ENCODE assay signal across 9 cellular contexts in genomic region chr22:33922268-33922667, GRCh38. TPM values are rescaled to one million over a fixed set of nuclear protein-coding genes. Genes with fewer than 3 reads are reported as not detected.
DNase-seq lines count a peak whose midpoint lies in the region; ATAC-seq, FAIRE-seq and TF ChIP-seq lines count a peak whose summit lies in the region.
"Had no signal": no experiment of that assay in that cellular context is flagged by ENCODE, and none has a peak within 500 bp of the region (broad histone marks: within the 10 kb centered on the region; RNA-seq: fewer than 3 reads in every experiment).

No MANE protein-coding gene starts in this region.

- FAIRE-seq in kidney (lab: Jason Lieb, UNC), result no peak
- FAIRE-seq: K562 had no signal

- peak overlapping the region; percentile 63 for H3K4me3 Mint-ChIP-seq in CD8-positive, alpha-beta T cell
- peak overlapping the region; percentile 89 to 99 (median 95) for H3K4me3 Mint-ChIP-seq in brain
- peak overlapping the region; percentile 59 for H3K4me3 Mint-ChIP-seq in stimulated activated effector memory CD8-positive, alpha-beta T cell treated with anti-CD3 and anti-CD28 coated beads, Interleukin-12 subunit alpha, Interleukin-12 subunit beta, amount 100 ng/mL, for 72 hours

- peak overlapping the region; percentile 52 for H3K4me3 ChIP-seq in CD8-positive, alpha-beta T cell (ENCODE audit: low read depth, low read length)
- peak overlapping the region; percentile 51 for H3K4me3 ChIP-seq in MG63
- H3K4me3 ChIP-seq in kidney (ENCODE audit: low read length in 2 of 2), result peak overlapping the region; percentile 66 to 68
- H3K4me3 ChIP-seq: K562 had no signal

- H3K9ac ChIP-seq in kidney (ENCODE audit: low read length in 2 of 2), result peak overlapping the region; percentile 47 to 63

- no peak for TF ChIP-seq CTCF in CD8-positive, alpha-beta T cell (IDR thresholded peaks at IDR 0.05)
- TF ChIP-seq CTCF in brain (conservative IDR thresholded peaks at IDR 0.05) (no peak), kidney (IDR thresholded peaks at IDR 0.05; ENCODE audit: borderline replicate concordance, extremely low read depth, insufficient read depth) (no peak)

- no peaks in the 10 kb centered on the region for H3K36me3 ChIP-seq in CD8-positive, alpha-beta T cell (ENCODE audit: insufficient read depth, low read length)
- H3K36me3 ChIP-seq in MG63 (no peaks in the 10 kb centered on the region), kidney (ENCODE audit: control insufficient read depth in 1 of 2, insufficient read depth in 2 of 2, low read length in 2 of 2) (no peaks in the 10 kb centered on the region)

- peak in 1 of 7 experiments; percentile 6 for DNase-seq in CD8-positive, alpha-beta T cell
- DNase-seq in MG63 (peak; percentile 7), kidney (no peak), NCI-H2107 treated with DMSO at 0.1 percent for 48 hours (lab: John Stamatoyannopoulos, UW; ENCODE audit: unreplicated experiment) (no peak)
- no peak for DNase-seq in stimulated activated effector memory CD8-positive, alpha-beta T cell treated with anti-CD3 and anti-CD28 coated beads, Interleukin-12 subunit alpha, Interleukin-12 subunit beta, amount 100 ng/mL, for 72 hours (ENCODE audit: low spot score in 2 of 2)

- no peaks in the 10 kb centered on the region for H3K9me3 Mint-ChIP-seq in CD8-positive, alpha-beta T cell
- H3K9me3 Mint-ChIP-seq in brain, result no peaks in the 10 kb centered on the region
- peaks cover 5% of the 10 kb centered on the region for H3K9me3 Mint-ChIP-seq in stimulated activated effector memory CD8-positive, alpha-beta T cell treated with anti-CD3 and anti-CD28 coated beads, Interleukin-12 subunit alpha, Interleukin-12 subunit beta, amount 100 ng/mL, for 72 hours

- H3K27me3 Mint-ChIP-seq in CD8-positive, alpha-beta T cell (ENCODE audit: low read depth), result peaks cover 61% of the 10 kb centered on the region
- peaks cover 16% of the 10 kb centered on the region for H3K27me3 Mint-ChIP-seq in brain

- ATAC-seq in CD8-positive, alpha-beta T cell, result no peak
- ATAC-seq in stimulated activated effector memory CD8-positive, alpha-beta T cell treated with anti-CD3 and anti-CD28 coated beads, Interleukin-12 subunit alpha, Interleukin-12 subunit beta, amount 100 ng/mL, for 72 hours, result no peak
- ATAC-seq in HG02870 (IDR thresholded peaks at IDR 0.05; ENCODE audit: unreplicated experiment), result no peak
- ATAC-seq in HG02678 (IDR thresholded peaks at IDR 0.05; ENCODE audit: unreplicated experiment), result no peak
- ATAC-seq: K562 had no signal

- POLR2A ChIA-PET in CD8-positive, alpha-beta T cell (lab: Charles Lee), result no interaction called here

- H3K4me1 Mint-ChIP-seq in CD8-positive, alpha-beta T cell (ENCODE audit: low read depth), result peaks cover 20% of the 10 kb centered on the region
- peaks cover 38% of the 10 kb centered on the region for H3K4me1 Mint-ChIP-seq in brain
- peaks cover 5% of the 10 kb centered on the region for H3K4me1 Mint-ChIP-seq in stimulated activated effector memory CD8-positive, alpha-beta T cell treated with anti-CD3 and anti-CD28 coated beads, Interleukin-12 subunit alpha, Interleukin-12 subunit beta, amount 100 ng/mL, for 72 hours

- no peaks in the 10 kb centered on the region for H3K36me3 Mint-ChIP-seq in CD8-positive, alpha-beta T cell
- no peaks in the 10 kb centered on the region for H3K36me3 Mint-ChIP-seq in brain
- H3K36me3 Mint-ChIP-seq in stimulated activated effector memory CD8-positive, alpha-beta T cell treated with anti-CD3 and anti-CD28 coated beads, Interleukin-12 subunit alpha, Interleukin-12 subunit beta, amount 100 ng/mL, for 72 hours, result no peaks in the 10 kb centered on the region

- H3K9me3 ChIP-seq in CD8-positive, alpha-beta T cell (ENCODE audit: low read length), result no peaks in the 10 kb centered on the region
- no peaks in the 10 kb centered on the region for H3K9me3 ChIP-seq in MG63
- no peaks in the 10 kb centered on the region for H3K9me3 ChIP-seq in kidney (ENCODE audit: control insufficient read depth in 1 of 2, low read length in 2 of 2)

- H3K27ac ChIP-seq in CD8-positive, alpha-beta T cell (ENCODE audit: low read depth, low read length), result no peak overlapping the region
- peak overlapping the region in 1 of 2 donors; percentile 36 for H3K27ac ChIP-seq in kidney (ENCODE audit: low read depth in 2 of 2, low read length in 2 of 2)

- CTCF ChIA-PET in CD8-positive, alpha-beta T cell (lab: Charles Lee), result interaction anchor here (1.2 kb wide), 1 partner anchor 10 kb away, joined by 3 read pairs; no protein-coding TSS in a partner anchor

- H3K27me3 ChIP-seq in CD8-positive, alpha-beta T cell (ENCODE audit: insufficient read depth, low read length), result peaks cover 3% of the 10 kb centered on the region
- H3K27me3 ChIP-seq in MG63, result peaks cover 13% of the 10 kb centered on the region

- H3K27ac Mint-ChIP-seq in CD8-positive, alpha-beta T cell, result no peak overlapping the region
- H3K27ac Mint-ChIP-seq in brain, result peak overlapping the region; percentile 72 to 82 (median 77)
- H3K27ac Mint-ChIP-seq in stimulated activated effector memory CD8-positive, alpha-beta T cell treated with anti-CD3 and anti-CD28 coated beads, Interleukin-12 subunit alpha, Interleukin-12 subunit beta, amount 100 ng/mL, for 72 hours, result no peak overlapping the region

- intact Hi-C loops in CD8-positive, alpha-beta T cell (cut with DNase I, micrococcal nuclease), result no loop called here
- intact Hi-C loops in kidney (cut with DNase I), result loop anchor here (10.0 kb wide), 1 partner anchor 617 kb away; no protein-coding TSS in a partner anchor

- peaks cover 13% of the 10 kb centered on the region for H3K4me1 ChIP-seq in CD8-positive, alpha-beta T cell (ENCODE audit: insufficient read depth, low read length)
- H3K4me1 ChIP-seq in kidney (ENCODE audit: control insufficient read depth in 1 of 2, insufficient read depth in 1 of 2, low read depth in 1 of 2, low read length in 2 of 2), result peaks cover 5 to 19% of the 10 kb centered on the region in 2 donors

RNA-seq across cellular contexts. Expression of gene LARGE1, which starts 2.0 kb away (rescaled TPM):
- under 1 TPM; 0.78 to 0.90 TPM for total RNA-seq in CD8-positive, alpha-beta T cell
- total RNA-seq in MG63 (2014; rRNA removed; shearing (Covaris generic); ENCODE audit: low replicate concordance), result 1.0 and 4.1 TPM in 2 replicates
- polyA plus RNA-seq in brain (ENCODE audit: insufficient read depth, low read depth, low replicate concordance) (10.1 TPM), kidney (ENCODE audit: insufficient read depth, low read depth, low replicate concordance) (5.0 TPM)
- 22.9 TPM for total RNA-seq in kidney

Comparison
In these comparisons a context has a peak if more than half of its experiments do, and no peak if none do; other contexts are left out.
1. H3K27ac Mint-ChIP-seq: peak in brain (5 of 5); none in CD8-positive, alpha-beta T cell (single experiment) and stimulated activated effector memory CD8-positive, alpha-beta T cell treated with anti-CD3 and anti-CD28 coated beads, Interleukin-12 subunit alpha, Interleukin-12 subunit beta, amount 100 ng/mL, for 72 hours (single experiment).
2. Peak in every context shown above with its lines, with median percentiles within 50 percentile points of each other: H3K4me3 ChIP-seq and H3K4me3 Mint-ChIP-seq.